Comparison of ENCODE assay signal across 23 cellular contexts in the genomic region with DNA sequence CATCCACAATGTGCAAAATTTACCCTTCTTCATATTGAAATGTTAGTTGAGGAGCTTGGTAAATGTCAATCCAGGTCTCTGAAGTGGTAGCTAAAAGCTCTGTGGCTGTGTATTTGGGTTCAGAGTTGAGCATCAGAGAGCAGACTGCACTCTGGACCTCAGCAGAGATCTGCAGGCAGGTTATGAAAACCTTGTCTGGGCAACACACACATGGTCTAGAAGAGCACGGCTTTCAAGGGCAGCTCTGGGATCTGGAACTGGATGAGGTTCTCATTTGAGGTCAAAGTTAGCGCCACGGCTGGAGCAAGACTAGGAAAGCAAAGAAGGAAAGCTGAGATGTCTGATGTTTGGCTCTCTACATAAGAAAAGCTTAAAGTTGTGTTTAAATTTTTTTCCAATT.
DNase-seq lines count a peak whose midpoint lies in the region; ATAC-seq and TF ChIP-seq lines count a peak whose summit lies in the region.
"Had no signal": no experiment of that assay in that cellular context is flagged by ENCODE, and none has a peak within 500 bp of the region (broad histone marks: within the 10 kb centered on the region; RNA-seq: fewer than 3 reads in every experiment).

No MANE protein-coding gene starts in this region.

- no peaks in the 10 kb centered on the region for H3K9me3 Mint-ChIP-seq in endothelial cell (ENCODE audit: unreplicated experiment)
- H3K9me3 Mint-ChIP-seq: CD4-positive, alpha-beta T cell; H9 had no signal

- no peak overlapping the region for H3K4me3 Mint-ChIP-seq in endothelial cell (ENCODE audit: unreplicated experiment)
- H3K4me3 Mint-ChIP-seq: CD14-positive monocyte; CD4-positive, alpha-beta T cell; CD8-positive, alpha-beta memory T cell; GM23338; H9 had no signal

- ATAC-seq in left ventricle myocardium superior, result no peak
- ATAC-seq: GM23338, HCT116 had no signal

- H3K4me1 ChIP-seq in right atrium auricular region, result no peaks in the 10 kb centered on the region
- H3K4me1 ChIP-seq: BE2C; BLaER1 treated with 17β-estradiol and CSF1 and Interleukin-3, amounts not matched to agents 10 nM and 100 nM had no signal

- H3K27me3 ChIP-seq in right atrium auricular region, result no peaks in the 10 kb centered on the region
- H3K27me3 ChIP-seq in layer of hippocampus (ENCODE audit: control insufficient read depth, insufficient read depth, low read length), result peaks cover 2% of the 10 kb centered on the region
- H3K27me3 ChIP-seq: BLaER1 treated with 17β-estradiol and CSF1 and Interleukin-3, amounts not matched to agents 10 nM and 100 nM had no signal

- peaks cover 4% of the 10 kb centered on the region for H3K27me3 Mint-ChIP-seq in endothelial cell (ENCODE audit: unreplicated experiment)

- H3K4me3 ChIP-seq in right atrium auricular region, result no peak overlapping the region
- H3K4me3 ChIP-seq: BLaER1 treated with 17β-estradiol and CSF1 and Interleukin-3, amounts not matched to agents 10 nM and 100 nM; GM23338 had no signal

- H3K36me3 ChIP-seq in right atrium auricular region, result no peaks in the 10 kb centered on the region
- H3K36me3 ChIP-seq: BE2C; BLaER1 treated with 17β-estradiol and CSF1 and Interleukin-3, amounts not matched to agents 10 nM and 100 nM had no signal

- H3K4me1 Mint-ChIP-seq in endothelial cell (ENCODE audit: unreplicated experiment), result peaks cover 10% of the 10 kb centered on the region
- H3K4me1 Mint-ChIP-seq: CD14-positive monocyte; CD8-positive, alpha-beta memory T cell; H9 had no signal

- no peaks in the 10 kb centered on the region for H3K9me3 ChIP-seq in right atrium auricular region
- H3K9me3 ChIP-seq: BE2C; BLaER1 treated with 17β-estradiol and CSF1 and Interleukin-3, amounts not matched to agents 10 nM and 100 nM had no signal

- intact Hi-C loops in left ventricle myocardium superior (cut with micrococcal nuclease), result no loop called here

- H3K27ac Mint-ChIP-seq in endothelial cell (ENCODE audit: unreplicated experiment), result no peak overlapping the region
- H3K27ac Mint-ChIP-seq: CD14-positive monocyte; CD4-positive, alpha-beta T cell; CD8-positive, alpha-beta memory T cell; GM23338; H9 had no signal

- TF ChIP-seq CTCF in right atrium auricular region (IDR thresholded peaks at IDR 0.05) (no peak), endothelial cell (IDR thresholded peaks at IDR 0.05; ENCODE audit: unreplicated experiment) (no peak)

- DNase-seq in right atrium auricular region (ENCODE audit: low spot score) (peak; percentile 28), left ventricle myocardium superior (no peak), dermis blood vessel endothelial cell (no peak), endothelial cell (ENCODE audit: low spot score) (no peak), globus pallidus (ENCODE audit: low spot score) (no peak)
- DNase-seq: ACHN; AML-193; BE2C; Calu3; CD4-positive, alpha-beta T cell; CD8-positive, alpha-beta memory T cell; DMS53; DMS79 treated with DMSO at 0.1 percent for 48 hours; GF-D8; H9 had no signal

- no peak overlapping the region for H3K27ac ChIP-seq in right atrium auricular region
- peak overlapping the region; percentile 82 for H3K27ac ChIP-seq in cingulate gyrus (ENCODE audit: low read depth, low read length)
- peak overlapping the region; percentile 32 for H3K27ac ChIP-seq in layer of hippocampus (ENCODE audit: low read depth, low read length)
- peak overlapping the region; percentile 95 for H3K27ac ChIP-seq in temporal lobe (ENCODE audit: low read depth, low read length)
- H3K27ac ChIP-seq: 22Rv1; BLaER1 treated with 17β-estradiol and CSF1 and Interleukin-3, amounts not matched to agents 10 nM and 100 nM had no signal

- no peaks in the 10 kb centered on the region for H3K36me3 Mint-ChIP-seq in endothelial cell (ENCODE audit: low read depth, unreplicated experiment)
- H3K36me3 Mint-ChIP-seq: CD14-positive monocyte; CD8-positive, alpha-beta memory T cell had no signal

Comparison
In these comparisons a context has a peak if more than half of its experiments do, and no peak if none do; other contexts are left out.
1. H3K27ac ChIP-seq: peak in cingulate gyrus (single experiment), layer of hippocampus (single experiment) and temporal lobe (single experiment); none in right atrium auricular region (0 of 2).